25 cellular contexts compared by ENCODE assay signal in genomic region chr14:68518180-68518579, GRCh38.
DNase-seq lines count a peak whose midpoint lies in the region; ATAC-seq and TF ChIP-seq lines count a peak whose summit lies in the region.
"Had no signal": no experiment of that assay in that cellular context is flagged by ENCODE, and none has a peak within 500 bp of the region (broad histone marks: within the 10 kb centered on the region; RNA-seq: fewer than 3 reads in every experiment).

No MANE protein-coding gene starts in this region.

- no peak for TF ChIP-seq CTCF in brain (conservative IDR thresholded peaks at IDR 0.05)
- no peak for TF ChIP-seq CTCF in nephron progenitor cell (IDR thresholded peaks at IDR 0.05)

- DNase-seq in nephron progenitor cell: no peak
- DNase-seq in H7: no peak
- no peak for DNase-seq in SK-N-DZ (ENCODE audit: low spot score)
- no peak for DNase-seq in NCI-H2227 treated with DMSO at 0.1 percent for 48 hours (lab: John Stamatoyannopoulos, UW)
- DNase-seq: activated CD4-positive, alpha-beta T cell treated with anti-CD3 and anti-CD28 coated beads, Interleukin-2, amount 10 ng/mL, durations not matched to agents 7 days and 5 days; brain microvascular endothelial cell; CD4-positive, alpha-beta memory T cell; DMS53; GF-D8; GOT3; islet precursor cell; KBM-7; MV-4-11; NCI-H187; PC-9; psoas muscle; stimulated activated CD4-positive, alpha-beta T cell treated with anti-CD3 and anti-CD28 coated beads, Interleukin-15, amount 100 ng/mL, for 24 hours; T-helper 17 cell had no signal

- ATAC-seq in GM18861 (IDR thresholded peaks at IDR 0.05; ENCODE audit: unreplicated experiment): no peak
- ATAC-seq: natural killer cell treated with Interleukin-12 subunit alpha and Interleukin-12 subunit beta and Interleukin-15 and Interleukin-18, amount 100 ng/mL, for 72 hours; T-helper 17 cell had no signal

- no peak overlapping the region for H3K4me3 Mint-ChIP-seq in brain
- H3K4me3 Mint-ChIP-seq in nephron progenitor cell: no peak overlapping the region
- H3K4me3 Mint-ChIP-seq: activated CD4-positive, alpha-beta T cell treated with anti-CD3 and anti-CD28 coated beads, Interleukin-2, amount 10 ng/mL, durations not matched to agents 7 days and 5 days; CD4-positive, alpha-beta memory T cell; dendritic cell treated with granulocyte-macrophage colony-stimulating factor and Interleukin-4, amounts not matched to agents 40 ng/mL and 50 ng/mL, for 4 days; natural killer cell treated with Interleukin-12 subunit alpha and Interleukin-12 subunit beta and Interleukin-15 and Interleukin-18, amount 100 ng/mL, for 72 hours; T-helper 17 cell had no signal

- peaks cover 6 to 25% of the 10 kb centered on the region in 2 donors for H3K4me1 ChIP-seq in esophagus (ENCODE audit: control insufficient read depth in 2 of 2, insufficient read depth in 2 of 2, low read length in 1 of 2)
- H3K4me1 ChIP-seq in subcutaneous abdominal adipose tissue (ENCODE audit: control insufficient read depth in 5 of 5, insufficient read depth in 5 of 5, low read length in 5 of 5): peaks cover 20 to 72% (median 64%) of the 10 kb centered on the region in 5 donors

- H3K9ac ChIP-seq in subcutaneous abdominal adipose tissue (ENCODE audit: low read length in 5 of 5): no peak overlapping the region

- 48 to 65% methylated on average over 8 of the region's 8 CpGs for WGBS in esophagus, 2 donors

- H3K9me3 Mint-ChIP-seq in brain (no peaks in the 10 kb centered on the region), nephron progenitor cell (no peaks in the 10 kb centered on the region)
- H3K9me3 Mint-ChIP-seq: activated CD4-positive, alpha-beta T cell treated with anti-CD3 and anti-CD28 coated beads, Interleukin-2, amount 10 ng/mL, durations not matched to agents 7 days and 5 days; CD4-positive, alpha-beta memory T cell; dendritic cell treated with granulocyte-macrophage colony-stimulating factor and Interleukin-4, amounts not matched to agents 40 ng/mL and 50 ng/mL, for 4 days; natural killer cell treated with Interleukin-12 subunit alpha and Interleukin-12 subunit beta and Interleukin-15 and Interleukin-18, amount 100 ng/mL, for 72 hours had no signal

- H3K36me3 ChIP-seq in esophagus (ENCODE audit: control insufficient read depth in 2 of 2, insufficient read depth in 2 of 2, low read length in 1 of 2): no peaks in the 10 kb centered on the region
- H3K36me3 ChIP-seq in subcutaneous abdominal adipose tissue (ENCODE audit: control insufficient read depth in 5 of 5, insufficient read depth in 5 of 5, low read length in 5 of 5): no peaks in the 10 kb centered on the region
- no peaks in the 10 kb centered on the region for H3K36me3 ChIP-seq in H7 (replicated peaks; ENCODE audit: control insufficient read depth, insufficient read depth, low read length)
- H3K36me3 ChIP-seq: brain microvascular endothelial cell, thoracic aorta had no signal

- H3K4me1 Mint-ChIP-seq in brain: peaks cover 60% of the 10 kb centered on the region
- H3K4me1 Mint-ChIP-seq in nephron progenitor cell: peaks cover 72% of the 10 kb centered on the region

- H3K36me3 Mint-ChIP-seq in brain (no peaks in the 10 kb centered on the region), nephron progenitor cell (ENCODE audit: low read depth) (no peaks in the 10 kb centered on the region)
- H3K36me3 Mint-ChIP-seq: CD4-positive, alpha-beta memory T cell; natural killer cell treated with Interleukin-12 subunit alpha and Interleukin-12 subunit beta and Interleukin-15 and Interleukin-18, amount 100 ng/mL, for 72 hours had no signal

- H3K27me3 ChIP-seq in esophagus (ENCODE audit: control insufficient read depth in 1 of 2, insufficient read depth in 2 of 2, low read length in 2 of 2) (no peaks in the 10 kb centered on the region), subcutaneous abdominal adipose tissue (ENCODE audit: control insufficient read depth in 5 of 5, insufficient read depth in 4 of 5, low read length in 5 of 5) (no peaks in the 10 kb centered on the region), H7 (ENCODE audit: control insufficient read depth, insufficient read depth, low read length) (no peaks in the 10 kb centered on the region)
- H3K27me3 ChIP-seq: brain microvascular endothelial cell had no signal

- H3K9me3 ChIP-seq in esophagus (ENCODE audit: control insufficient read depth in 2 of 2, insufficient read depth in 1 of 2, low read depth in 1 of 2, low read length in 1 of 2) (no peaks in the 10 kb centered on the region), subcutaneous abdominal adipose tissue (ENCODE audit: control insufficient read depth in 5 of 5, low read length in 5 of 5) (no peaks in the 10 kb centered on the region)
- H3K9me3 ChIP-seq: psoas muscle, thoracic aorta had no signal

- H3K27ac ChIP-seq in esophagus (ENCODE audit: low read depth in 2 of 2, low read length in 1 of 2) (peak overlapping the region; percentile 72 to 84), subcutaneous abdominal adipose tissue (ENCODE audit: low read depth, low read length) (peak overlapping the region; percentile 64)
- H3K27ac ChIP-seq: brain microvascular endothelial cell, PC-9, psoas muscle, thoracic aorta had no signal

- no peak overlapping the region for H3K4me3 ChIP-seq in esophagus (ENCODE audit: low read depth in 1 of 2, low read length in 2 of 2)
- H3K4me3 ChIP-seq in subcutaneous abdominal adipose tissue (ENCODE audit: low read depth in 1 of 5, low read length in 5 of 5): no peak overlapping the region
- no peak overlapping the region for H3K4me3 ChIP-seq in H7 (ENCODE audit: insufficient read depth, low read depth, low read length)
- H3K4me3 ChIP-seq: PC-9, psoas muscle, thoracic aorta had no signal

- H3K27me3 Mint-ChIP-seq in brain: no peaks in the 10 kb centered on the region
- peaks cover 13% of the 10 kb centered on the region for H3K27me3 Mint-ChIP-seq in nephron progenitor cell (ENCODE audit: low read depth, poor library complexity)
- H3K27me3 Mint-ChIP-seq: activated CD4-positive, alpha-beta T cell treated with anti-CD3 and anti-CD28 coated beads, Interleukin-2, amount 10 ng/mL, durations not matched to agents 7 days and 5 days; CD4-positive, alpha-beta memory T cell; natural killer cell treated with Interleukin-12 subunit alpha and Interleukin-12 subunit beta and Interleukin-15 and Interleukin-18, amount 100 ng/mL, for 72 hours; T-helper 17 cell had no signal

- H3K27ac Mint-ChIP-seq in brain (peak overlapping the region in 3 of 5 experiments; percentile 28 to 94 (median 88)), nephron progenitor cell (peak overlapping the region; percentile 69)
- H3K27ac Mint-ChIP-seq: activated CD4-positive, alpha-beta T cell treated with anti-CD3 and anti-CD28 coated beads, Interleukin-2, amount 10 ng/mL, durations not matched to agents 7 days and 5 days; CD4-positive, alpha-beta memory T cell; dendritic cell treated with granulocyte-macrophage colony-stimulating factor and Interleukin-4, amounts not matched to agents 40 ng/mL and 50 ng/mL, for 4 days; natural killer cell treated with Interleukin-12 subunit alpha and Interleukin-12 subunit beta and Interleukin-15 and Interleukin-18, amount 100 ng/mL, for 72 hours; T-helper 17 cell had no signal
